ENCODE assay signal across 10 cellular contexts in genomic region chr1:226735576-226735975, GRCh38. TPM values are rescaled to one million over a fixed set of nuclear protein-coding genes. Genes with fewer than 3 reads are reported as not detected.
DNase-seq lines count a peak whose midpoint lies in the region; ATAC-seq, FAIRE-seq and TF ChIP-seq lines count a peak whose summit lies in the region.
"Had no signal": no experiment of that assay in that cellular context is flagged by ENCODE, and none has a peak within 500 bp of the region (broad histone marks: within the 10 kb centered on the region; RNA-seq: fewer than 3 reads in every experiment).

No MANE protein-coding gene starts in this region.

- H3K4me3 ChIP-seq in breast epithelium: peak overlapping the region; percentile 5 to 98 (median 83)
- peak overlapping the region; percentile 98 for H3K4me3 ChIP-seq in GM12878
- peak overlapping the region; percentile 74 to 95 for H3K4me3 ChIP-seq in muscle layer of duodenum (ENCODE audit: low read depth in 1 of 2, low read length in 2 of 2)
- H3K4me3 ChIP-seq in upper lobe of left lung: peak overlapping the region in 3 of 4 donors; percentile 78 to 79 (median 78)

- TF ChIP-seq EP300 in GM12878 (IDR thresholded peaks at IDR 0.05; ENCODE audit: borderline replicate concordance in 1 of 2, control insufficient read depth in 1 of 2, low read depth in 2 of 2, low read length in 2 of 2) (no peak), upper lobe of left lung (IDR thresholded peaks at IDR 0.05) (no peak)

- H3K27ac Mint-ChIP-seq in MCF 10A (ENCODE audit: low read depth, unreplicated experiment): no peak overlapping the region

- WGBS in GM12878 (ENCODE audit: insufficient coverage, insufficient replicate concordance, low lambda C conversion rate, missing lambda C conversion rate): 85% methylated on average over 12 of the region's 12 CpGs
- WGBS in upper lobe of left lung, 2 donors: 67 to 85% methylated on average over 5 to 12 of the region's 12 CpGs

- CTCF ChIA-PET in MCF 10A (lab: Yijun Ruan, JAX): interaction anchor here (0.6 to 1.2 kb wide), 2 partner anchors 101 to 118 kb away, joined by 3 read pairs; no protein-coding TSS in a partner anchor
- CTCF ChIA-PET in GM12878 (lab: Yijun Ruan, JAX): interaction anchor here (1.6 kb wide), 1 partner anchor 101 kb away, joined by 3 read pairs; no protein-coding TSS in a partner anchor

- no TSS peak for BruUV-seq in MCF 10A (replicated peaks; lab: Mats Ljungman, UMichigan)
- no TSS peak for BruUV-seq in GM12878 (replicated peaks; lab: Mats Ljungman, UMichigan)

- H3K27me3 Mint-ChIP-seq in MCF 10A (ENCODE audit: insufficient read depth, unreplicated experiment): no peaks in the 10 kb centered on the region

- POLR2A ChIA-PET in MCF 10A (lab: Yijun Ruan, JAX) (interaction anchor here (1.2 kb wide), 1 partner anchor 88 kb away, joined by 5 read pairs; no protein-coding TSS in a partner anchor), GM12878 (lab: Charles Lee) (interaction anchor here (1.2 to 1.8 kb wide), 4 partner anchors 21 to 91 kb away, joined by 3 to 7 read pairs (median 4); no protein-coding TSS in a partner anchor)

- no peak for DNase-seq in breast epithelium (ENCODE audit: low spot score in 2 of 2)
- no peak for DNase-seq in MCF 10A (ENCODE audit: unreplicated experiment)
- no peak for DNase-seq in GM12878 (ENCODE audit: low read depth, low spot score)
- no peak for DNase-seq in upper lobe of left lung
- no peak for DNase-seq in AG20443 (ENCODE audit: low spot score)
- DNase-seq in NCI-H2029 (lab: John Stamatoyannopoulos, UW): no peak
- DNase-seq: amniotic stem cell, NCI-H82 had no signal

- no peak overlapping the region for H2AFZ ChIP-seq in GM12878 (ENCODE audit: control insufficient read depth, low read depth, low read length)

- FAIRE-seq in GM12878 (lab: Jason Lieb, UNC): no peak

- TF ChIP-seq POLR2A in breast epithelium (IDR thresholded peaks at IDR 0.05) (no peak), GM12878 (IDR thresholded peaks at IDR 0.05; ENCODE audit: low read depth, low read length) (peak; percentile 5; the same call in 1 of the 2 replicates), upper lobe of left lung (IDR thresholded peaks at IDR 0.05) (no peak)

- peaks cover 8% of the 10 kb centered on the region for H3K36me3 Mint-ChIP-seq in MCF 10A (ENCODE audit: insufficient read depth, unreplicated experiment)

- no peaks in the 10 kb centered on the region; the same call in 1 of the 2 replicates for H4K20me1 ChIP-seq in GM12878 (ENCODE audit: control insufficient read depth, insufficient read depth)

- ATAC-seq in GM12878 (no peak), upper lobe of left lung (ENCODE audit: low FRiP score in 2 of 2) (no peak), HG02840 (IDR thresholded peaks at IDR 0.05; ENCODE audit: low FRiP score, unreplicated experiment) (no peak)

- no peaks in the 10 kb centered on the region for H3K9me3 Mint-ChIP-seq in MCF 10A (ENCODE audit: unreplicated experiment)

- no peaks in the 10 kb centered on the region for H3K9me3 ChIP-seq in breast epithelium
- no peaks in the 10 kb centered on the region for H3K9me3 ChIP-seq in GM12878 (replicated peaks; ENCODE audit: control insufficient read depth, insufficient read depth, low read length)
- no peaks in the 10 kb centered on the region for H3K9me3 ChIP-seq in muscle layer of duodenum (ENCODE audit: control insufficient read depth in 1 of 2, low read length in 2 of 2)
- H3K9me3 ChIP-seq in upper lobe of left lung: no peaks in the 10 kb centered on the region

- H3K27ac ChIP-seq in breast epithelium (peak overlapping the region in 1 of 2 donors; percentile 92), GM12878 (ENCODE audit: control insufficient read depth, insufficient read depth) (no peak overlapping the region), muscle layer of duodenum (ENCODE audit: low read length) (no peak overlapping the region), upper lobe of left lung (peak overlapping the region in 3 of 4 donors; percentile 17 to 98 (median 92))

- H3K27me3 ChIP-seq in breast epithelium (no peaks in the 10 kb centered on the region), GM12878 (replicated peaks in 1 of 2; ENCODE audit: control insufficient read depth in 2 of 2, insufficient read depth in 2 of 2, low read length in 1 of 2) (no peaks in the 10 kb centered on the region), muscle layer of duodenum (ENCODE audit: low read depth, low read length) (no peaks in the 10 kb centered on the region), upper lobe of left lung (no peaks in the 10 kb centered on the region)

- H3K4me1 Mint-ChIP-seq in MCF 10A (ENCODE audit: insufficient read depth, unreplicated experiment): peaks cover 34% of the 10 kb centered on the region

- RAD21 ChIA-PET in GM12878 (lab: Charles Lee; ENCODE audit: unreplicated experiment): interaction anchor here (1.3 to 2.1 kb wide), 5 partner anchors 24 to 93 kb away, joined by 3 to 8 read pairs (median 5); no protein-coding TSS in a partner anchor

- H3K36me3 ChIP-seq in breast epithelium (no peaks in the 10 kb centered on the region), GM12878 (ENCODE audit: control insufficient read depth in 2 of 2, insufficient read depth in 2 of 2, low read length in 1 of 2) (peaks cover 0 to 22% of the 10 kb centered on the region in 2 experiments; a peak in 3 of 4 replicates), muscle layer of duodenum (ENCODE audit: control insufficient read depth in 1 of 2, insufficient read depth in 2 of 2, low read length in 2 of 2) (peaks cover 4 to 18% of the 10 kb centered on the region in 2 donors), upper lobe of left lung (peaks cover 0 to 18% (median 5%) of the 10 kb centered on the region in 4 donors)

- H3K4me1 ChIP-seq in breast epithelium (peaks cover 8 to 16% of the 10 kb centered on the region in 2 donors), GM12878 (ENCODE audit: control insufficient read depth, insufficient read depth, low read length) (peaks cover 29% of the 10 kb centered on the region), muscle layer of duodenum (ENCODE audit: control insufficient read depth in 1 of 2, insufficient read depth in 2 of 2, low read length in 2 of 2) (peaks cover 14 to 50% of the 10 kb centered on the region in 2 donors), upper lobe of left lung (peaks cover 51 to 74% (median 62%) of the 10 kb centered on the region in 4 donors)

- TF ChIP-seq RAD21 in GM12878 (IDR thresholded peaks at IDR 0.05; ENCODE audit: insufficient read depth, low read depth, low read length): no peak

- no peak overlapping the region; the same call in 1 of the 2 replicates for H3K9ac ChIP-seq in GM12878 (ENCODE audit: control insufficient read depth, insufficient read depth, low read length)

- intact Hi-C loops in breast epithelium (cut with DNase I; ENCODE audit: low total_unique reads) (no loop called here), MCF 10A (cut with micrococcal nuclease) (loop anchor here (10.0 kb wide), 1 partner anchor 579 kb away; the partner anchor contains the start of gene CDC42BPA), GM12878 (cut with micrococcal nuclease; ENCODE audit: unreplicated experiment) (loop anchor here (10.0 kb wide), 1 partner anchor 331 kb away; the partner anchor contains the start of gene PARP1)

- H3K4me2 ChIP-seq in GM12878 (ENCODE audit: control insufficient read depth, insufficient read depth): peak overlapping the region; percentile 94

- in situ Hi-C loops in GM12878 (cut with MboI): loop anchor here (10.0 kb wide), 1 partner anchor 89 kb away; no protein-coding TSS in a partner anchor

- SMC1A ChIA-PET in GM12878 (lab: Charles Lee; ENCODE audit: uncharacterized antibody, unreplicated experiment): interaction anchor here (1.0 to 1.9 kb wide), 4 partner anchors 9 to 102 kb away, joined by 3 to 8 read pairs (median 3); no protein-coding TSS in a partner anchor

- no peak overlapping the region for H3K4me3 Mint-ChIP-seq in MCF 10A (ENCODE audit: unreplicated experiment)

- TF ChIP-seq CTCF in breast epithelium (IDR thresholded peaks at IDR 0.05): no peak
- TF ChIP-seq CTCF in MCF 10A (IDR thresholded peaks at IDR 0.05; ENCODE audit: unreplicated experiment): no peak
- TF ChIP-seq CTCF in GM12878 (IDR thresholded peaks at IDR 0.05 in 2 of 3, conservative IDR thresholded peaks at IDR 0.05 in 1 of 3; ENCODE audit: control insufficient read depth in 2 of 3, extremely low read depth in 1 of 3, insufficient read depth in 1 of 3, low read depth in 3 of 3, low read length in 3 of 3): no peak
- TF ChIP-seq CTCF in upper lobe of left lung (IDR thresholded peaks at IDR 0.05): no peak

- H3K79me2 ChIP-seq in GM12878 (ENCODE audit: control insufficient read depth, insufficient read depth, low read length): peaks cover 84% of the 10 kb centered on the region

RNA-seq across cellular contexts. Expression of gene ITPKB, which starts 3.5 kb away (rescaled TPM):
- 10 to 100 TPM; 24.0 to 37.6 (median 25.6) TPM for total RNA-seq in breast epithelium
- 9.5 and 12.6 TPM in 2 replicates for total RNA-seq in MCF 10A (2022)
- total RNA-seq in GM12878 (2013; cell fraction: nucleolus; rRNA removed): 128 and 140 TPM in 2 replicates
- total RNA-seq in GM12878 (2014; rRNA removed): 16.5 and 17.5 TPM in 2 replicates
- total RNA-seq in GM12878 (2014; rRNA removed; fragmentation: Illumina TruSeq; extraction: Trizol): 14.2 and 14.6 TPM in 2 replicates
- 34.4 and 38.7 TPM in 2 replicates for total RNA-seq in GM12878 (2021)
- polyA plus RNA-seq in GM12878 (2011; ENCODE audit: low read depth): 4.5 TPM
- 8.8 and 11.6 TPM in 2 replicates for polyA plus RNA-seq in GM12878 (2011; rRNA removed)
- 12.4 and 12.8 TPM in 2 replicates for polyA plus RNA-seq in GM12878 (2011; cell fraction: cytosol; rRNA removed)
- polyA plus RNA-seq in GM12878 (2011; cell fraction: nucleus; rRNA removed): 20.1 and 27.3 TPM in 2 replicates
- 10.6 and 14.4 TPM in 2 replicates for polyA plus RNA-seq in GM12878 (2012)
- polyA plus RNA-seq in GM12878 (2014; fragmentation: Illumina TruSeq; extraction: Trizol): 8.8 and 14.7 TPM in 2 replicates
- polyA plus RNA-seq in GM12878 (2014; fragmentation: Nextera tagmentation; extraction: Ambion mirVana): 1 to 10 TPM; 1.3 TPM
- polyA plus RNA-seq in GM12878 (2014; rRNA removed): 20.3 and 20.9 TPM in 2 replicates
- polyA plus RNA-seq in GM12878 (2016; fragmentation: Nextera tagmentation; extraction: Ambion mirVana): 1 to 10 TPM; 2.2 to 5.2 TPM
- 18.1 and 33.2 TPM in 2 replicates for polyA minus RNA-seq in GM12878 (2011; rRNA and poly(A)+ RNA removed)
- 11.4 and 12.6 TPM in 2 replicates for polyA minus RNA-seq in GM12878 (2011; cell fraction: cytosol; rRNA and poly(A)+ RNA removed)
- polyA minus RNA-seq in GM12878 (2011; cell fraction: nucleus; rRNA and poly(A)+ RNA removed): 28.3 and 47.7 TPM in 2 replicates
- 10 to 100 TPM; 19.8 to 62.9 (median 45.8) TPM for total RNA-seq in upper lobe of left lung

Comparison
In these comparisons a context has a peak if more than half of its experiments do, and no peak if none do; other contexts are left out.
1. H3K27ac ChIP-seq: peak in upper lobe of left lung (3 of 4); none in GM12878 (single experiment) and muscle layer of duodenum (single experiment).
2. Peak in every context shown above with its lines, with median percentiles within 50 percentile points of each other: H3K4me3 ChIP-seq.